1 cellular context compared by ENCODE assay signal in the genomic region with DNA sequence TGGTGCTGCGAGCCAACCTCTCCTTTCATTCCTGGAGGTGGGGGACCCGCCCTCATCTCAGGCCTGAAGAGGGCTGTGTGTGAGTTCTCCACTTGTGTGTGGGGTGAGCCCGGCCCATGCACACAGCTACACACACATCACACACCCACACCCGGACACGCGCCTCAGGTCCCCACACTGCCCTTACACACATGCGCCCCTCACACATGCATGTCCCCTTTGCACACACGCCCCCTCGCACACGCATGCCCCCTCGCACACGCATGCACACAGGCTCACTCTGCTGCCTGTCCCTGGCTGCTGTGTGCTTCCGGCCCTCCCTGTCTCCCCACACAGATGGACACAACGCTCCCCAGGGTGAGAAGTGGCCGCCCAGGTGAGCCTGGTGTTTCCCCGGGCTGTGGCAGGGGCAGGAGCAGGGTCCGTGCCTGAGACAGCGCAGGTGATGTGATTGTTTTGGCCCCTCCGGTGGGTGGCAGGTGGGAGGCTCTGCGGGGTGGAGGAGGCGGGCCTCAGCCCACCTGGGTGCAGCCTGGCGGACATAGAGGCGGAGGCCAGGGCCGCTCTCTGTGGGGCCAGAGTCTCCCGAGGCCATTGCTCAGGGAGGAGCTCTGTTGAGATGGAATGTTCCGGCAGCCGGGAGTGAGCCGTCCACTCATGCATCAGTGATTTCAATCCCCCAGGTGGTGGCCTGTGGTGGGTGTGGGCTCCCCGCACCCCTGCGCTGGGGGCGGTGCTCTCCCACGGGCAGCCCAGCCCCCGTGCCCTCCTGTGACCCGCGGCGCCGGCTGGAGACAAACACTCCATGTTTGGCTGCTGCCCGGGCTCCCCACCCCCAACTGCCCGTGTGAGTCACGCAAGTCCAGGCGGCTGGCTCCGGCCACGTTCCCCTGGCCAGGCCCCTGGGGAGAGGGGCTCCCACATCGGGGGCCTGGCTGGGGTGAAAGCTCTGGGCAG.
TF ChIP-seq lines count a peak whose summit lies in the region.

No MANE protein-coding gene starts in this region.

TF ChIP-seq in liver, 16 proteins besides CTCF, POLR2A, EP300 and RAD21 (continued from another document):
- TF ChIP-seq EGR1 (IDR thresholded peaks at IDR 0.05; ENCODE audit: low read depth in 2 of 2): no peak
TF ChIP-seq in liver: peak in this region for 4.
